11 cellular contexts compared by ENCODE assay signal in genomic region chr17:82440991-82441627, GRCh38. TPM values are rescaled to one million over a fixed set of nuclear protein-coding genes. Genes with fewer than 3 reads are reported as not detected.
DNase-seq lines count a peak whose midpoint lies in the region; ATAC-seq, FAIRE-seq and TF ChIP-seq lines count a peak whose summit lies in the region.
"Had no signal": no experiment of that assay in that cellular context is flagged by ENCODE, and none has a peak within 500 bp of the region (broad histone marks: within the 10 kb centered on the region; RNA-seq: fewer than 3 reads in every experiment).

No MANE protein-coding gene starts in this region.

- no peaks in the 10 kb centered on the region for H3K27me3 Mint-ChIP-seq in stimulated activated naive CD8-positive, alpha-beta T cell treated with anti-CD3 and anti-CD28 coated beads, Interleukin-15, amount 100 ng/mL, for 72 hours

- no peak for FAIRE-seq in GM19239 (lab: Jason Lieb, UNC)

- in situ Hi-C loops in Panc1 (cut with HindIII; ENCODE audit: low pct_unique_long_range_greater_than_20kb, low sequenced_read_pairs) = no loop called here

- peaks cover 11% of the 10 kb centered on the region; the same call in 1 of the 2 replicates for H3K4me1 ChIP-seq in Panc1 (ENCODE audit: control insufficient read depth, insufficient read depth, low read length)
- H3K4me1 ChIP-seq in lower lobe of right lung = peaks cover 21% of the 10 kb centered on the region

- H3K9me3 ChIP-seq in Panc1 (ENCODE audit: control insufficient read depth, insufficient read depth, low read depth, low read length) (no peaks in the 10 kb centered on the region), lower lobe of right lung (no peaks in the 10 kb centered on the region)
- H3K9me3 ChIP-seq: right lobe of liver had no signal

- H3K4me1 Mint-ChIP-seq in stimulated activated naive CD8-positive, alpha-beta T cell treated with anti-CD3 and anti-CD28 coated beads, Interleukin-15, amount 100 ng/mL, for 72 hours = peaks cover 22% of the 10 kb centered on the region

- no peak for DNase-seq in stimulated activated naive CD8-positive, alpha-beta T cell treated with anti-CD3 and anti-CD28 coated beads, Interleukin-15, amount 100 ng/mL, for 72 hours
- DNase-seq in stimulated activated naive CD8-positive, alpha-beta T cell treated with anti-CD3 and anti-CD28 coated beads, Interleukin-15, Interleukin-2, amounts not matched to agents 100 U/mL and 50 U/mL, for 24 hours = no peak
- DNase-seq in Panc1 (ENCODE audit: low read depth, low spot score) (no peak), lower lobe of right lung (no peak), GM19239 (ENCODE audit: insufficient read length, low spot score) (no peak), 8988T (no peak)

- POLR2A ChIA-PET in Panc1 (lab: Charles Lee) = no interaction called here

- H3K27ac Mint-ChIP-seq in stimulated activated naive CD8-positive, alpha-beta T cell treated with anti-CD3 and anti-CD28 coated beads, Interleukin-15, amount 100 ng/mL, for 72 hours = no peak overlapping the region

- intact Hi-C loops in Panc1 (cut with micrococcal nuclease; ENCODE audit: unreplicated experiment) = no loop called here
- intact Hi-C loops in lower lobe of right lung (cut with DNase I) = no loop called here

- H3K4me3 Mint-ChIP-seq in stimulated activated naive CD8-positive, alpha-beta T cell treated with anti-CD3 and anti-CD28 coated beads, Interleukin-15, amount 100 ng/mL, for 72 hours = no peak overlapping the region
- H3K4me3 Mint-ChIP-seq: H9 had no signal

- CTCF ChIA-PET in Panc1 (lab: Charles Lee) = no interaction called here

- H3K27me3 ChIP-seq in Panc1 (ENCODE audit: control insufficient read depth, insufficient read depth, low read length) = no peaks in the 10 kb centered on the region
- H3K27me3 ChIP-seq in lower lobe of right lung (ENCODE audit: low read depth) = no peaks in the 10 kb centered on the region
- H3K27me3 ChIP-seq: right lobe of liver had no signal

- no peak overlapping the region for H3K27ac ChIP-seq in Panc1 (ENCODE audit: low read length)
- peak overlapping the region; percentile 54 for H3K27ac ChIP-seq in lower lobe of right lung
- H3K27ac ChIP-seq: right lobe of liver had no signal

- peak; percentile 11 for ATAC-seq in stimulated activated naive CD8-positive, alpha-beta T cell treated with anti-CD3 and anti-CD28 coated beads, Interleukin-15, amount 100 ng/mL, for 72 hours
- ATAC-seq in stimulated activated naive CD8-positive, alpha-beta T cell treated with anti-CD3 and anti-CD28 coated beads, Interleukin-15, Interleukin-2, amounts not matched to agents 100 U/mL and 50 U/mL, for 24 hours = no peak
- ATAC-seq in Panc1 (peak; percentile 21; the same call in 1 of the 2 replicates), lower lobe of right lung (peak in 1 of 2 donors; percentile 31), HG03095 (IDR thresholded peaks at IDR 0.05; ENCODE audit: unreplicated experiment) (no peak), HG02763 (IDR thresholded peaks at IDR 0.05; ENCODE audit: unreplicated experiment) (no peak)
- ATAC-seq: esophagus mucosa had no signal

- no peaks in the 10 kb centered on the region for H3K9me3 Mint-ChIP-seq in stimulated activated naive CD8-positive, alpha-beta T cell treated with anti-CD3 and anti-CD28 coated beads, Interleukin-15, amount 100 ng/mL, for 72 hours
- H3K9me3 Mint-ChIP-seq: H9 had no signal

- no peaks in the 10 kb centered on the region for H3K36me3 ChIP-seq in Panc1 (ENCODE audit: control insufficient read depth, insufficient read depth, low read length)
- peaks cover 58% of the 10 kb centered on the region for H3K36me3 ChIP-seq in lower lobe of right lung

- H3K4me3 ChIP-seq in Panc1 (ENCODE audit: low read depth in 2 of 2, low read length in 2 of 2) = no peak overlapping the region
- peak overlapping the region; percentile 21 for H3K4me3 ChIP-seq in lower lobe of right lung
- H3K4me3 ChIP-seq: right lobe of liver had no signal

- TF ChIP-seq CTCF in Panc1 (IDR thresholded peaks at IDR 0.05) (no peak), lower lobe of right lung (IDR thresholded peaks at IDR 0.05) (no peak)

- BruUV-seq in Panc1 (replicated peaks; lab: Mats Ljungman, UMichigan) = no TSS peak

RNA-seq across cellular contexts. Expression of gene CYBC1, which starts 9.4 kb away (rescaled TPM):
- total RNA-seq in Panc1 (2021; ENCODE audit: unreplicated experiment) (174 TPM), lower lobe of right lung (132 TPM)
- polyA plus RNA-seq in Panc1 (2012; ENCODE audit: insufficient read length) = 161 TPM

RNA-seq across cellular contexts. Expression of gene NARF, which starts 17.4 kb away (rescaled TPM):
- total RNA-seq in Panc1 (2021; ENCODE audit: unreplicated experiment) = 60.9 TPM
- polyA plus RNA-seq in Panc1 (2012; ENCODE audit: insufficient read length) = 89.6 TPM
- 54.9 TPM for total RNA-seq in lower lobe of right lung

RNA-seq across cellular contexts. Expression of gene OGFOD3, which starts 22.7 kb away (rescaled TPM):
- 53.9 TPM for total RNA-seq in Panc1 (2021; ENCODE audit: unreplicated experiment)
- polyA plus RNA-seq in Panc1 (2012; ENCODE audit: insufficient read length) = 76.1 TPM
- 27.1 TPM for total RNA-seq in lower lobe of right lung

RNA-seq across cellular contexts. Expression of gene HEXD, which starts 23.0 kb away (rescaled TPM):
- total RNA-seq in Panc1 (2021; ENCODE audit: unreplicated experiment) (25.6 TPM), lower lobe of right lung (60.2 TPM)
- 34.0 TPM for polyA plus RNA-seq in Panc1 (2012; ENCODE audit: insufficient read length)

Comparison
In these comparisons a context has a peak if more than half of its experiments do, and no peak if none do; other contexts are left out.
1. ATAC-seq: peak in stimulated activated naive CD8-positive, alpha-beta T cell treated with anti-CD3 and anti-CD28 coated beads, Interleukin-15, amount 100 ng/mL, for 72 hours (single experiment) and Panc1 (single experiment); none in stimulated activated naive CD8-positive, alpha-beta T cell treated with anti-CD3 and anti-CD28 coated beads, Interleukin-15, Interleukin-2, amounts not matched to agents 100 U/mL and 50 U/mL, for 24 hours (single experiment), HG03095 (single experiment) and HG02763 (single experiment).